ENCODE assay signal across 8 cellular contexts in genomic region chr6:26537160-26537845, GRCh38. TPM values are rescaled to one million over a fixed set of nuclear protein-coding genes. Genes with fewer than 3 reads are reported as not detected.
DNase-seq lines count a peak whose midpoint lies in the region; ATAC-seq and TF ChIP-seq lines count a peak whose summit lies in the region.

No MANE protein-coding gene starts in this region.

- peak; percentile 80 for DNase-seq in D341Med (ENCODE audit: low spot score)
- DNase-seq in Jurkat, Clone E6-1 (ENCODE audit: low read depth, low spot score), result peak; percentile 91
- DNase-seq in OCI-M2 (lab: John Stamatoyannopoulos, UW; ENCODE audit: unreplicated experiment), result peak; percentile 95
- DNase-seq in activated T-cell treated with anti-CD3 and anti-CD28 coated beads, Interleukin-2, amount 50 U/mL, for 24 hours, result peak; percentile 92
- peak; percentile 99 for DNase-seq in esophagus muscularis mucosa (ENCODE audit: extremely low spot score)
- DNase-seq in myocyte (ENCODE audit: low read depth), result peak; percentile 93
- DNase-seq in stimulated activated CD8-positive, alpha-beta memory T cell treated with anti-CD3 and anti-CD28 coated beads, Interleukin-7, amount 100 ng/mL, for 24 hours (ENCODE audit: low read depth), result peak; percentile 82

- peak; percentile 43 for ATAC-seq in GM21619 (IDR thresholded peaks at IDR 0.05; ENCODE audit: unreplicated experiment)

- H3K27me3 ChIP-seq in esophagus muscularis mucosa, result no peaks in the 10 kb centered on the region

- peak in 1 of 3 experiments; percentile 2 for TF ChIP-seq CTCF in esophagus muscularis mucosa (IDR thresholded peaks at IDR 0.05)

- peaks cover 37 to 63% (median 52%) of the 10 kb centered on the region in 4 donors for H3K4me1 ChIP-seq in esophagus muscularis mucosa

- TF ChIP-seq POLR2A in esophagus muscularis mucosa (IDR thresholded peaks at IDR 0.05; ENCODE audit: low read depth), result no peak

- H3K4me3 ChIP-seq in Jurkat, Clone E6-1 (ENCODE audit: low read length), result peak overlapping the region; percentile 92
- peak overlapping the region; percentile 76 to 95 (median 82) for H3K4me3 ChIP-seq in esophagus muscularis mucosa

- H3K27ac ChIP-seq in esophagus muscularis mucosa (replicated peaks in 1 of 4), result peak overlapping the region; percentile 91 to 97 (median 94)

- WGBS in esophagus muscularis mucosa, result 0% methylated on average over 37 of the region's 37 CpGs

- H3K9me3 ChIP-seq in esophagus muscularis mucosa, result peaks cover 0 to 5% (median 0%) of the 10 kb centered on the region in 4 donors

- intact Hi-C loops in esophagus muscularis mucosa (cut with DNase I), result no loop called here

- peak overlapping the region; percentile 89 for H3K4me3 Mint-ChIP-seq in activated T-cell treated with anti-CD3 and anti-CD28 coated beads, Interleukin-2, amount 50 U/mL, for 24 hours

- no peaks in the 10 kb centered on the region for H3K9me3 Mint-ChIP-seq in activated T-cell treated with anti-CD3 and anti-CD28 coated beads, Interleukin-2, amount 50 U/mL, for 24 hours

- H3K36me3 ChIP-seq in esophagus muscularis mucosa, result peaks cover 0 to 13% (median 6%) of the 10 kb centered on the region in 4 donors

- peaks cover 49% of the 10 kb centered on the region for H3K36me3 Mint-ChIP-seq in activated T-cell treated with anti-CD3 and anti-CD28 coated beads, Interleukin-2, amount 50 U/mL, for 24 hours (ENCODE audit: low read depth)

- TF ChIP-seq EP300 in esophagus muscularis mucosa (IDR thresholded peaks at IDR 0.05), result no peak

- peak overlapping the region; percentile 98 for H3K27ac Mint-ChIP-seq in activated T-cell treated with anti-CD3 and anti-CD28 coated beads, Interleukin-2, amount 50 U/mL, for 24 hours

- no peaks in the 10 kb centered on the region for H3K27me3 Mint-ChIP-seq in activated T-cell treated with anti-CD3 and anti-CD28 coated beads, Interleukin-2, amount 50 U/mL, for 24 hours

- peaks cover 67% of the 10 kb centered on the region for H3K4me1 Mint-ChIP-seq in activated T-cell treated with anti-CD3 and anti-CD28 coated beads, Interleukin-2, amount 50 U/mL, for 24 hours (ENCODE audit: low read depth)

RNA-seq across cellular contexts. Expression of gene HMGN4, which starts 0.9 kb away (rescaled TPM):
- polyA plus RNA-seq in Jurkat, Clone E6-1 (2012; ENCODE audit: insufficient read depth, insufficient read length), result 84.0 TPM
- 100 to 1,000 TPM in 1 of 4 donors, 10 to 100 TPM in 3; 80.2 to 117 (median 86.5) TPM for total RNA-seq in esophagus muscularis mucosa
- 57.1 and 57.8 TPM in 2 replicates for total RNA-seq in myocyte
- polyA plus RNA-seq in myocyte (2012), result 40.4 TPM

RNA-seq across cellular contexts. Expression of gene BTN1A1, which starts 37.2 kb away (rescaled TPM):
- not detected for polyA plus RNA-seq in Jurkat, Clone E6-1 (2012; ENCODE audit: insufficient read depth, insufficient read length)
- total RNA-seq in esophagus muscularis mucosa, result not detected
- total RNA-seq in myocyte, result not detected in 2 replicates
- 0.03 TPM for polyA plus RNA-seq in myocyte (2012)

RNA-seq across cellular contexts. Expression of gene ABT1, which starts 59.5 kb away (rescaled TPM):
- polyA plus RNA-seq in Jurkat, Clone E6-1 (2012; ENCODE audit: insufficient read depth, insufficient read length), result 25.6 TPM
- total RNA-seq in esophagus muscularis mucosa (10 to 100 TPM; 13.3 to 18.2 (median 16.1) TPM), myocyte (9.5 and 13.4 TPM in 2 replicates)
- polyA plus RNA-seq in myocyte (2012), result 10.4 TPM

Comparison
In these comparisons a context has a peak if more than half of its experiments do, and no peak if none do; other contexts are left out.
1. Peak in every context shown above with its lines: DNase-seq, ATAC-seq, H3K4me3 ChIP-seq and H3K27ac ChIP-seq.